23 cellular contexts compared by ENCODE assay signal in genomic region chr1:88134983-88135921, GRCh38.
"Had no signal": no experiment of that assay in that cellular context is flagged by ENCODE, and none has a peak within 500 bp of the region (broad histone marks: within the 10 kb centered on the region; RNA-seq: fewer than 3 reads in every experiment).

No MANE protein-coding gene starts in this region.

- H3K9me3 ChIP-seq: esophagus squamous epithelium, gastroesophageal sphincter, pancreas, tibial artery, upper lobe of left lung, uterus had no signal

- DNase-seq: effector memory CD8-positive, alpha-beta T cell; esophagus squamous epithelium; foreskin fibroblast; glutamatergic neuron; left colon; left ventricle myocardium superior; mesenchymal stem cell; midbrain; occipital lobe; pancreas; right cardiac atrium; stimulated activated CD4-positive, alpha-beta T cell treated with anti-CD3 and anti-CD28 coated beads, Interleukin-2, amount 100 ng/mL, for 48 hours; stimulated activated naive CD8-positive, alpha-beta T cell treated with anti-CD3 and anti-CD28 coated beads, Interleukin-15, Interleukin-2, amounts not matched to agents 100 U/mL and 50 U/mL, for 24 hours; tibial artery; upper lobe of left lung; uterus had no signal

- H3K27ac Mint-ChIP-seq: dendritic cell treated with granulocyte-macrophage colony-stimulating factor and Interleukin-4, amounts not matched to agents 40 ng/mL and 50 ng/mL, for 4 days; effector memory CD8-positive, alpha-beta T cell; natural killer cell treated with Interleukin-12 subunit alpha and Interleukin-12 subunit beta and Interleukin-15 and Interleukin-18, amount 100 ng/mL, for 72 hours; progenitor cell of endocrine pancreas had no signal

- H3K4me1 ChIP-seq: esophagus squamous epithelium, gastroesophageal sphincter, pancreas, tibial artery, upper lobe of left lung, uterus had no signal

- H3K36me3 Mint-ChIP-seq: natural killer cell treated with Interleukin-12 subunit alpha and Interleukin-12 subunit beta and Interleukin-15 and Interleukin-18, amount 100 ng/mL, for 72 hours had no signal

- H3K4me3 Mint-ChIP-seq: dendritic cell treated with granulocyte-macrophage colony-stimulating factor and Interleukin-4, amounts not matched to agents 40 ng/mL and 50 ng/mL, for 4 days; effector memory CD8-positive, alpha-beta T cell; natural killer cell treated with Interleukin-12 subunit alpha and Interleukin-12 subunit beta and Interleukin-15 and Interleukin-18, amount 100 ng/mL, for 72 hours had no signal

- H3K27me3 Mint-ChIP-seq: dendritic cell treated with granulocyte-macrophage colony-stimulating factor and Interleukin-4, amounts not matched to agents 40 ng/mL and 50 ng/mL, for 4 days; effector memory CD8-positive, alpha-beta T cell; natural killer cell treated with Interleukin-12 subunit alpha and Interleukin-12 subunit beta and Interleukin-15 and Interleukin-18, amount 100 ng/mL, for 72 hours; progenitor cell of endocrine pancreas had no signal

- H3K4me2 ChIP-seq: smooth muscle cell had no signal

- H3K36me3 ChIP-seq: esophagus squamous epithelium, gastroesophageal sphincter, pancreas, tibial artery, upper lobe of left lung, uterus had no signal

- H3K4me3 ChIP-seq: esophagus squamous epithelium, gastroesophageal sphincter, lung, pancreas, smooth muscle cell, tibial artery, upper lobe of left lung, uterus had no signal

- ATAC-seq: effector memory CD8-positive, alpha-beta T cell; gastroesophageal sphincter; left colon; left ventricle myocardium superior; natural killer cell treated with Interleukin-12 subunit alpha and Interleukin-12 subunit beta and Interleukin-15 and Interleukin-18, amount 100 ng/mL, for 72 hours; pancreas; right cardiac atrium; stimulated activated naive CD8-positive, alpha-beta T cell treated with anti-CD3 and anti-CD28 coated beads, Interleukin-15, Interleukin-2, amounts not matched to agents 100 U/mL and 50 U/mL, for 24 hours had no signal

- H3K9me3 Mint-ChIP-seq: dendritic cell treated with granulocyte-macrophage colony-stimulating factor and Interleukin-4, amounts not matched to agents 40 ng/mL and 50 ng/mL, for 4 days; natural killer cell treated with Interleukin-12 subunit alpha and Interleukin-12 subunit beta and Interleukin-15 and Interleukin-18, amount 100 ng/mL, for 72 hours had no signal

- FAIRE-seq: pancreas had no signal

- H3K27me3 ChIP-seq: esophagus squamous epithelium, gastroesophageal sphincter, pancreas, tibial artery, upper lobe of left lung, uterus had no signal

- H3K27ac ChIP-seq: epithelial cell of prostate, esophagus squamous epithelium, gastroesophageal sphincter, pancreas, tibial artery, upper lobe of left lung, uterus had no signal
